In the genomic region with DNA sequence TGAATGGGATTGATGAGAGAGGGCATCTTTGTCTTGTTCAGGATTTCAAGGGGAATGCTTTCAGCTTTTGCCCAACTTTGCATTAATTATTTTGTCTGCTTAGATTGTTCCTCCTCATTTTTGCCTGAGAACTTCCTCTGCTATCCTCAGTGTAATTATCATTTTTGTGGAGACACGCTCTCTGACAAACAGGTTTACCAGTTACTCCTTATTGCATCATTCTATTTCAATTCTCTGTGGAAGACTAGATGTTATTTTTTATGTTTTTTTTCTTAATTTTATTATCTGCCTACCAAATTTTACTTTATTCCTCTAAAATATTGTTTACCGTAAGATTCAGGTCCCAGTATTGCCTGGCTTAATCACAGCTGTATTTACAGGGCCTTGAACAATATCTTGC, we compare ENCODE assay signal across 16 cellular contexts.
"Had no signal": no experiment of that assay in that cellular context is flagged by ENCODE, and none has a peak within 500 bp of the region (broad histone marks: within the 10 kb centered on the region; RNA-seq: fewer than 3 reads in every experiment).

No MANE protein-coding gene starts in this region.

- H3K4me3 Mint-ChIP-seq: endodermal cell, natural killer cell, neural crest cell had no signal

- H3K4me1 Mint-ChIP-seq: natural killer cell had no signal

- FAIRE-seq: endothelial cell of umbilical vein had no signal

- H3K36me3 ChIP-seq: colonic mucosa, heart left ventricle, ovary, right atrium auricular region, upper lobe of left lung, uterus had no signal

- H3K9me3 ChIP-seq: colonic mucosa, ovary, right atrium auricular region, upper lobe of left lung, uterus had no signal

- H3K4me3 ChIP-seq: colonic mucosa, heart left ventricle, ovary, right atrium auricular region, upper lobe of left lung, uterus had no signal

- ATAC-seq: heart left ventricle, left colon, natural killer cell had no signal

- DNase-seq: colonic mucosa; effector CD4-positive, alpha-beta T cell; endodermal cell; heart left ventricle; hippocampal formation; left colon; natural killer cell; ovary; small intestine; stimulated activated CD4-positive, alpha-beta T cell treated with anti-CD3 and anti-CD28 coated beads, Interleukin-2, amount 100 ng/mL, for 48 hours; stimulated activated naive CD4-positive, alpha-beta T cell treated with Interleukin-2 at 50 U/mL for 16 hours; upper lobe of left lung; uterus had no signal

- H3K27ac Mint-ChIP-seq: endodermal cell, natural killer cell had no signal

- H3K27ac ChIP-seq: colonic mucosa, heart left ventricle, ovary, right atrium auricular region, upper lobe of left lung, uterus had no signal

- H3K27me3 ChIP-seq: colonic mucosa, heart left ventricle, right atrium auricular region, upper lobe of left lung, uterus had no signal

- H3K4me1 ChIP-seq: colonic mucosa, upper lobe of left lung, uterus had no signal
